8 cellular contexts compared by ENCODE assay signal in the genomic region with DNA sequence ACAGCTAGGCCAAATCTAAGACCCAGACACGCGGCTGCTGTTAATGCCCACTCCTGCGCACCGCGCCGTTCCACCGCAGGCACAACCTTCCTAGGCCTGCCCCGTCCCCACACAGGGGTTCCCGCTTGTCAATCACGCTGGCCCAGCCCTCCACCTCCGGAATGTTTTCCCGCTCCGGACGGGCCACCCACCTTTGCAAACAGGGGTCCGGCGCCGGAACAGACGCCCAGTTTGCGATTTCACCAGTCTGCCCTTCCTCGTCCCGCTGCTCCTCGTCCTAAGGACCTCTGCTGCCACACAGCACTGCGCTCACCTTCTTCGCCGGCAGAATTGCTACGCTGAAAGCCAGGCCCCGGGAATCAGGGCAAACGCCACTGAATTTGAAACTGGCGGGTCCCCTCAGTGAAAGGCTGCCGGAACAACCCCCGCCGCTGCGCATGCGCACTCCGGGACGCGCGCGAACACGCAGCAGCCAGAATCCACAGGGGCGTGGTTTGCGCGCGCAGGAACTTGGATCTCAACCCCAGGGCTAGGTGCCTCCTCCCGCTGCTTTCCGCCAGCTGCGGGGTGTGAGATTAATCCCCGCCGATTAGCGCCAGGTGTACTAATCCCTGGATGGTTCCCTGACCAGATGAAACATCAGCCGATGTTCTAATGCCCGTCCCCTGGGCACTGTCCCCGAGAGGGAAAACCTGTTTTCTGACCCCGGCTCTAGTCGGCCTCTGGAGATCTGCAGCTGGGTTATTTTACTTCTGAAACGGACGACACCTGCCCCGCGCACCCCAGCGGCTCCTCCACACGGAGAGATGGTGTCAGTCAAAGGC.
DNase-seq lines count a peak whose midpoint lies in the region; ATAC-seq and TF ChIP-seq lines count a peak whose summit lies in the region.
"Not testable (repeated sequence)": the region's sequence is repeated elsewhere in the genome, so short reads cannot be mapped to it uniquely, and the experiment has no call there.

No MANE protein-coding gene starts in this region.

- not testable (repeated sequence) for TF ChIP-seq CTCF in lung (IDR thresholded peaks at IDR 0.05; ENCODE audit: control extremely low read depth, extremely low read depth)

- peak; percentile 58 for ATAC-seq in GM19452 (IDR thresholded peaks at IDR 0.05; ENCODE audit: unreplicated experiment)
- peak; percentile 69 for ATAC-seq in HG03571 (IDR thresholded peaks at IDR 0.05; ENCODE audit: unreplicated experiment)
- ATAC-seq in lung (ENCODE audit: insufficient read depth, low FRiP score) = peak; percentile 85

- H3K4me3 Mint-ChIP-seq in CD4-positive, alpha-beta memory T cell = peak overlapping the region; percentile 96 to 100 (median 98)

- H3K4me1 ChIP-seq in CD4-positive, alpha-beta memory T cell (ENCODE audit: insufficient read depth, low read length); lung (ENCODE audit: control insufficient read depth in 2 of 2, insufficient read depth in 2 of 2, low read length in 2 of 2): not testable (repeated sequence)

- H3K4me1 Mint-ChIP-seq in CD4-positive, alpha-beta memory T cell = peaks cover 9 to 32% (median 22%) of the 10 kb centered on the region in 4 donors

- H3K27ac ChIP-seq in CD4-positive, alpha-beta memory T cell (ENCODE audit: low read depth, low read length) = peak overlapping the region; percentile 60
- H3K27ac ChIP-seq in lung (ENCODE audit: low read depth in 1 of 2, low read length in 1 of 2) = peak overlapping the region in 1 of 2 donors; percentile 7

- peak overlapping the region; percentile 42 to 72 for H3K4me3 ChIP-seq in CD4-positive, alpha-beta memory T cell (ENCODE audit: low read length in 2 of 2)
- H3K4me3 ChIP-seq in lung = peak overlapping the region; percentile 65

- not testable (repeated sequence) for H3K36me3 ChIP-seq in CD4-positive, alpha-beta memory T cell (ENCODE audit: insufficient read depth, low read length); lung (ENCODE audit: control insufficient read depth in 2 of 2, insufficient read depth in 2 of 2, low read length in 2 of 2)

- peak; percentile 91 to 94 (median 92) for DNase-seq in CD4-positive, alpha-beta memory T cell
- DNase-seq in NCI-H748 treated with DMSO at 0.1 percent for 48 hours (lab: John Stamatoyannopoulos, UW) = peak; percentile 52
- DNase-seq in activated CD4-positive, alpha-beta T cell treated with anti-CD3 and anti-CD28 coated beads, Interleukin-2, amount 50 U/mL, for 48 hours = peak; percentile 92 to 94
- peak; percentile 94 for DNase-seq in ecto neural progenitor cell (ENCODE audit: low spot score)
- DNase-seq in lung (ENCODE audit: low spot score) = peak; percentile 88
- DNase-seq in stimulated activated CD4-positive, alpha-beta T cell treated with anti-CD3 and anti-CD28 coated beads, Interleukin-4, amount 100 ng/mL, for 48 hours (ENCODE audit: low read depth in 2 of 2) = peak; percentile 85 to 89

- not testable (repeated sequence) for H3K27me3 ChIP-seq in CD4-positive, alpha-beta memory T cell (ENCODE audit: insufficient read depth, low read length); lung (ENCODE audit: control insufficient read depth, insufficient read depth)

- WGBS in lung, 2 donors = 0 to 1% methylated on average over 60 to 61 of the region's 61 CpGs

- CTCF ChIA-PET in CD4-positive, alpha-beta memory T cell (lab: Charles Lee; ENCODE audit: partially characterized antibody) = not testable (repeated sequence)

- not testable (repeated sequence) for H3K9me3 ChIP-seq in CD4-positive, alpha-beta memory T cell (ENCODE audit: control insufficient read depth in 1 of 2, low read length in 2 of 2); lung (ENCODE audit: control insufficient read depth in 2 of 2, insufficient read depth in 1 of 2, low read length in 1 of 2)

- not testable (repeated sequence) for H3K27me3 Mint-ChIP-seq in CD4-positive, alpha-beta memory T cell

- not testable (repeated sequence) for H3K36me3 Mint-ChIP-seq in CD4-positive, alpha-beta memory T cell

- POLR2A ChIA-PET in CD4-positive, alpha-beta memory T cell (lab: Charles Lee; ENCODE audit: partially characterized antibody) = interaction anchor here (2.6 kb wide), 1 partner anchor 167 kb away, joined by 7 read pairs; no protein-coding TSS in a partner anchor

- not testable (repeated sequence) for H3K9me3 Mint-ChIP-seq in CD4-positive, alpha-beta memory T cell

- peak overlapping the region; percentile 94 to 96 (median 95) for H3K27ac Mint-ChIP-seq in CD4-positive, alpha-beta memory T cell

- intact Hi-C loops in CD4-positive, alpha-beta memory T cell (cut with micrococcal nuclease) = not testable (repeated sequence)
